18 cellular contexts compared by ENCODE assay signal in genomic region chr3:105662326-105662725, GRCh38.
"Had no signal": no experiment of that assay in that cellular context is flagged by ENCODE, and none has a peak within 500 bp of the region (broad histone marks: within the 10 kb centered on the region; RNA-seq: fewer than 3 reads in every experiment).

No MANE protein-coding gene starts in this region.

- H3K9me3 Mint-ChIP-seq: activated CD4-positive, alpha-beta T cell treated with anti-CD3 and anti-CD28 coated beads, Interleukin-2, amount 10 ng/mL, durations not matched to agents 7 days and 5 days; activated naive CD8-positive, alpha-beta T cell treated with anti-CD3 and anti-CD28 coated beads, Interleukin-2, amount 10 ng/mL, durations not matched to agents 7 days and 5 days; activated T-helper 1 cell treated with anti-CD3 and anti-CD28 coated beads, Interleukin-12 subunit alpha, Interleukin-12 subunit beta, Interleukin-2, Interleukin-4 antibody, amounts not matched to agents 30 ng/mL and 10 ng/mL and 1 ng/mL, durations not matched to agents 14 hours and 24 hours and 36 hours; dendritic cell treated with granulocyte-macrophage colony-stimulating factor and Interleukin-4, amounts not matched to agents 40 ng/mL and 50 ng/mL, for 4 days; stimulated activated naive B cell treated with anti-CD40 and anti-IgM and Interleukin-4, amounts not matched to agents 10 μg/mL and 1 μg/mL and 100 μg/mL, for 72 hours had no signal

- H3K79me2 ChIP-seq: parathyroid adenoma had no signal

- H3K9ac ChIP-seq: parathyroid adenoma had no signal

- H2AFZ ChIP-seq: parathyroid adenoma had no signal

- H3K9me3 ChIP-seq: sigmoid colon, transverse colon, vagina had no signal

- H3K4me1 ChIP-seq: foreskin keratinocyte, parathyroid adenoma, transverse colon, vagina had no signal

- ATAC-seq: foreskin keratinocyte; stimulated activated naive B cell treated with anti-CD40 and anti-IgM and Interleukin-4, amounts not matched to agents 10 μg/mL and 1 μg/mL and 100 μg/mL, for 72 hours had no signal

- H3K27ac ChIP-seq: foreskin keratinocyte, parathyroid adenoma, sigmoid colon, transverse colon, vagina had no signal

- H3K4me1 Mint-ChIP-seq: activated CD4-positive, alpha-beta T cell treated with anti-CD3 and anti-CD28 coated beads, Interleukin-2, amount 10 ng/mL, durations not matched to agents 7 days and 5 days; activated naive CD8-positive, alpha-beta T cell treated with anti-CD3 and anti-CD28 coated beads, Interleukin-2, amount 10 ng/mL, durations not matched to agents 7 days and 5 days had no signal

- DNase-seq: activated CD4-positive, alpha-beta T cell treated with anti-CD3 and anti-CD28 coated beads, Interleukin-2, amount 10 ng/mL, durations not matched to agents 7 days and 5 days; activated CD4-positive, CD25-positive, alpha-beta regulatory T cell; activated CD8-positive, alpha-beta memory T cell treated with anti-CD3 and anti-CD28 coated beads, Interleukin-2, amount 50 U/mL, for 48 hours; activated naive CD4-positive, alpha-beta T cell; activated naive CD8-positive, alpha-beta T cell treated with anti-CD3 and anti-CD28 coated beads, Interleukin-2, amount 10 ng/mL, durations not matched to agents 7 days and 5 days; anterior cingulate cortex; effector memory CD4-positive, alpha-beta T cell; foreskin keratinocyte; glutamatergic neuron; hypothalamus; sigmoid colon; stimulated activated naive B cell treated with anti-CD40 and anti-IgM and Interleukin-4, amounts not matched to agents 10 μg/mL and 1 μg/mL and 100 μg/mL, for 72 hours; substantia nigra; transverse colon had no signal

- H3K4me3 ChIP-seq: sigmoid colon, transverse colon, vagina had no signal

- H3K4me3 Mint-ChIP-seq: activated CD4-positive, alpha-beta T cell treated with anti-CD3 and anti-CD28 coated beads, Interleukin-2, amount 10 ng/mL, durations not matched to agents 7 days and 5 days; activated naive CD8-positive, alpha-beta T cell treated with anti-CD3 and anti-CD28 coated beads, Interleukin-2, amount 10 ng/mL, durations not matched to agents 7 days and 5 days; activated T-helper 1 cell treated with anti-CD3 and anti-CD28 coated beads, Interleukin-12 subunit alpha, Interleukin-12 subunit beta, Interleukin-2, Interleukin-4 antibody, amounts not matched to agents 30 ng/mL and 10 ng/mL and 1 ng/mL, durations not matched to agents 14 hours and 24 hours and 36 hours; dendritic cell treated with granulocyte-macrophage colony-stimulating factor and Interleukin-4, amounts not matched to agents 40 ng/mL and 50 ng/mL, for 4 days; stimulated activated naive B cell treated with anti-CD40 and anti-IgM and Interleukin-4, amounts not matched to agents 10 μg/mL and 1 μg/mL and 100 μg/mL, for 72 hours had no signal

- H3K27me3 Mint-ChIP-seq: activated CD4-positive, alpha-beta T cell treated with anti-CD3 and anti-CD28 coated beads, Interleukin-2, amount 10 ng/mL, durations not matched to agents 7 days and 5 days; activated naive CD8-positive, alpha-beta T cell treated with anti-CD3 and anti-CD28 coated beads, Interleukin-2, amount 10 ng/mL, durations not matched to agents 7 days and 5 days; dendritic cell treated with granulocyte-macrophage colony-stimulating factor and Interleukin-4, amounts not matched to agents 40 ng/mL and 50 ng/mL, for 4 days; stimulated activated naive B cell treated with anti-CD40 and anti-IgM and Interleukin-4, amounts not matched to agents 10 μg/mL and 1 μg/mL and 100 μg/mL, for 72 hours had no signal

- H3K27me3 ChIP-seq: foreskin keratinocyte, sigmoid colon, transverse colon, vagina had no signal

- H3K27ac Mint-ChIP-seq: activated CD4-positive, alpha-beta T cell treated with anti-CD3 and anti-CD28 coated beads, Interleukin-2, amount 10 ng/mL, durations not matched to agents 7 days and 5 days; activated naive CD8-positive, alpha-beta T cell treated with anti-CD3 and anti-CD28 coated beads, Interleukin-2, amount 10 ng/mL, durations not matched to agents 7 days and 5 days; activated T-helper 1 cell treated with anti-CD3 and anti-CD28 coated beads, Interleukin-12 subunit alpha, Interleukin-12 subunit beta, Interleukin-2, Interleukin-4 antibody, amounts not matched to agents 30 ng/mL and 10 ng/mL and 1 ng/mL, durations not matched to agents 14 hours and 24 hours and 36 hours; dendritic cell treated with granulocyte-macrophage colony-stimulating factor and Interleukin-4, amounts not matched to agents 40 ng/mL and 50 ng/mL, for 4 days; stimulated activated naive B cell treated with anti-CD40 and anti-IgM and Interleukin-4, amounts not matched to agents 10 μg/mL and 1 μg/mL and 100 μg/mL, for 72 hours had no signal
